In genomic region chr1:37471345-37472231, GRCh38 we compare ENCODE assay signal across 8 cellular contexts. TPM values are rescaled to one million over a fixed set of nuclear protein-coding genes. Genes with fewer than 3 reads are reported as not detected.
DNase-seq lines count a peak whose midpoint lies in the region; ATAC-seq and TF ChIP-seq lines count a peak whose summit lies in the region.

No MANE protein-coding gene starts in this region.

- peak overlapping the region; percentile 85 for H3K4me3 Mint-ChIP-seq in CD8-positive, alpha-beta T cell

- no peak for TF ChIP-seq CTCF in CD8-positive, alpha-beta T cell (IDR thresholded peaks at IDR 0.05)
- TF ChIP-seq CTCF in LNCaP clone FGC (IDR thresholded peaks at IDR 0.05; ENCODE audit: control insufficient read depth, extremely low read depth, insufficient read depth) (no peak), OCI-LY7 (conservative IDR thresholded peaks at IDR 0.05; ENCODE audit: low read length) (no peak)

- H3K27me3 Mint-ChIP-seq in CD8-positive, alpha-beta T cell (ENCODE audit: low read depth) = no peaks in the 10 kb centered on the region

- H3K4me2 ChIP-seq in OCI-LY7 (ENCODE audit: low read length) (no peak overlapping the region), Karpas-422 (ENCODE audit: low read depth, low read length, poor library complexity, severe bottlenecking) (no peak overlapping the region)

- no peaks in the 10 kb centered on the region for H3K36me3 ChIP-seq in CD8-positive, alpha-beta T cell (ENCODE audit: insufficient read depth, low read length)
- peaks cover 10% of the 10 kb centered on the region for H3K36me3 ChIP-seq in OCI-LY7 (ENCODE audit: insufficient read depth, low read length)
- H3K36me3 ChIP-seq in Karpas-422 (ENCODE audit: insufficient read depth, low read length) = 0 out of 2 replicates have a peak, but pooled peaks cover 2% of the 10 kb centered on the region

- H3K27me3 ChIP-seq in CD8-positive, alpha-beta T cell (ENCODE audit: insufficient read depth, low read length) = no peaks in the 10 kb centered on the region
- H3K27me3 ChIP-seq in right cardiac atrium (ENCODE audit: control insufficient read depth, insufficient read depth) = no peaks in the 10 kb centered on the region
- no peaks in the 10 kb centered on the region for H3K27me3 ChIP-seq in Karpas-422 (ENCODE audit: low read length)

- H3K36me3 Mint-ChIP-seq in CD8-positive, alpha-beta T cell = peaks cover 22% of the 10 kb centered on the region

- H3K4me1 ChIP-seq in CD8-positive, alpha-beta T cell (ENCODE audit: insufficient read depth, low read length) = peaks cover 25% of the 10 kb centered on the region
- H3K4me1 ChIP-seq in right cardiac atrium (ENCODE audit: control insufficient read depth, insufficient read depth, low read length) (peaks cover 23% of the 10 kb centered on the region), OCI-LY7 (ENCODE audit: insufficient read depth, low read length, poor library complexity, severe bottlenecking) (peaks cover 20% of the 10 kb centered on the region), Karpas-422 (ENCODE audit: low read length) (peaks cover 26% of the 10 kb centered on the region)

- H4K20me1 ChIP-seq in OCI-LY7 (ENCODE audit: insufficient read depth, low read length) = no peaks in the 10 kb centered on the region
- H4K20me1 ChIP-seq in Karpas-422 (ENCODE audit: insufficient read depth, low read depth, low read length) = peaks cover 2% of the 10 kb centered on the region; the same call in 1 of the 2 replicates

- no peaks in the 10 kb centered on the region for H3K9me3 ChIP-seq in CD8-positive, alpha-beta T cell (ENCODE audit: low read length)
- H3K9me3 ChIP-seq in right cardiac atrium (ENCODE audit: control insufficient read depth, low read length) = no peaks in the 10 kb centered on the region
- H3K9me3 ChIP-seq in OCI-LY7 (ENCODE audit: low read length) = no peaks in the 10 kb centered on the region
- H3K9me3 ChIP-seq in Karpas-422 (ENCODE audit: low read length) = no peaks in the 10 kb centered on the region

- peak overlapping the region; percentile 88 for H3K27ac Mint-ChIP-seq in CD8-positive, alpha-beta T cell

- peak overlapping the region; percentile 95 for H3K4me3 ChIP-seq in CD8-positive, alpha-beta T cell (ENCODE audit: low read depth, low read length)
- H3K4me3 ChIP-seq in LNCaP clone FGC (ENCODE audit: low read depth, low read length) = peak overlapping the region; percentile 3; the same call in 1 of the 2 replicates
- no peak overlapping the region for H3K4me3 ChIP-seq in right cardiac atrium (ENCODE audit: low read length)
- no peak overlapping the region for H3K4me3 ChIP-seq in OCI-LY7 (ENCODE audit: low read depth, low read length, poor library complexity, severe bottlenecking)
- no peak overlapping the region for H3K4me3 ChIP-seq in Karpas-422 (ENCODE audit: low read length)

- H3K9me3 Mint-ChIP-seq in CD8-positive, alpha-beta T cell = no peaks in the 10 kb centered on the region

- POLR2A ChIA-PET in CD8-positive, alpha-beta T cell (lab: Charles Lee) = interaction anchor here (1.1 kb wide), 1 partner anchor 15 kb away, joined by 5 read pairs; no protein-coding TSS in a partner anchor
- POLR2A ChIA-PET in OCI-LY7 (lab: Charles Lee) = no interaction called here

- H2AFZ ChIP-seq in OCI-LY7 (ENCODE audit: low read length) = no peak overlapping the region
- no peak overlapping the region for H2AFZ ChIP-seq in Karpas-422 (ENCODE audit: low read length)

- 22% methylated on average over 13 of the region's 13 CpGs for WGBS in right cardiac atrium

- no TSS peak for BruUV-seq in OCI-LY7 (replicated peaks; lab: Mats Ljungman, UMichigan)

- CTCF ChIA-PET in CD8-positive, alpha-beta T cell (lab: Charles Lee) = interaction anchor here (0.6 to 10.9 kb wide), 6 partner anchors 11 to 390 kb away, joined by 3 to 187 read pairs (median 6); partner anchors contain the start of gene MEAF6
- CTCF ChIA-PET in OCI-LY7 (lab: Charles Lee; ENCODE audit: unreplicated experiment) = no interaction called here

- intact Hi-C loops in CD8-positive, alpha-beta T cell (cut with DNase I, micrococcal nuclease) = loop anchor here (2.0 to 10.0 kb wide), 8 partner anchors 15 to 1506 kb away; partner anchors contain the start of genes C1orf122 (in 1 of the 2), GNL2 (in 1 of the 2), SF3A3 (in 1 of the 2) and SNIP1 (in 1 of the 2)
- intact Hi-C loops in right cardiac atrium (cut with DNase I) (no loop called here), OCI-LY7 (cut with micrococcal nuclease; ENCODE audit: unreplicated experiment) (no loop called here)

- ATAC-seq in CD8-positive, alpha-beta T cell = no peak
- ATAC-seq in right cardiac atrium = peak; percentile 79

- H3K9ac ChIP-seq in Karpas-422 (ENCODE audit: low read length) = no peak overlapping the region

- no peak for DNase-seq in CD8-positive, alpha-beta T cell
- DNase-seq in LNCaP clone FGC (ENCODE audit: low read depth) = no peak
- peak in 45 of 58 donors; percentile 12 to 85 (median 49) for DNase-seq in anterior cingulate cortex (lab: John Stamatoyannopoulos, UW)
- peak; percentile 86 to 92 (median 89) for DNase-seq in right cardiac atrium
- DNase-seq in pulmonary artery endothelial cell (ENCODE audit: low read depth, low spot score) = peak; percentile 68
- DNase-seq in cortex of kidney (lab: John Stamatoyannopoulos, UW) = no peak
- no peak for DNase-seq in OCI-LY7 (ENCODE audit: low spot score)
- no peak for DNase-seq in Karpas-422

- H3K79me2 ChIP-seq in OCI-LY7 (ENCODE audit: insufficient read depth, low read depth, low read length) (peaks cover 21% of the 10 kb centered on the region), Karpas-422 (ENCODE audit: low read length) (peaks cover 4% of the 10 kb centered on the region; the same call in 1 of the 2 replicates)

- no peaks in the 10 kb centered on the region for H3K9me2 ChIP-seq in OCI-LY7 (ENCODE audit: insufficient read depth, low read length)
- no peaks in the 10 kb centered on the region for H3K9me2 ChIP-seq in Karpas-422 (replicated peaks; ENCODE audit: insufficient read depth, low read length)

- H3K4me1 Mint-ChIP-seq in CD8-positive, alpha-beta T cell (ENCODE audit: low read depth) = peaks cover 40% of the 10 kb centered on the region

- H3K27ac ChIP-seq in CD8-positive, alpha-beta T cell (ENCODE audit: low read depth, low read length) = no peak overlapping the region
- H3K27ac ChIP-seq in right cardiac atrium (ENCODE audit: low read length) = peak overlapping the region; percentile 99
- H3K27ac ChIP-seq in OCI-LY7 (ENCODE audit: low read depth, low read length, poor library complexity, severe bottlenecking) = no peak overlapping the region
- H3K27ac ChIP-seq in Karpas-422 (ENCODE audit: low read length) = no peak overlapping the region

RNA-seq across cellular contexts. Expression of gene ZC3H12A, which starts 2.8 kb away (rescaled TPM):
- total RNA-seq in CD8-positive, alpha-beta T cell = 100 to 1,000 TPM; 202 to 205 TPM
- total RNA-seq in right cardiac atrium (10 to 100 TPM in 1 of 4 donors, 1 to 10 TPM in 3; 6.0 to 15.1 (median 8.1) TPM), pulmonary artery endothelial cell (5.7 and 6.3 TPM in 2 replicates), OCI-LY7 (2022) (9.8 and 11.5 TPM in 2 replicates)
- polyA plus RNA-seq in right cardiac atrium = 7.2 TPM
- total RNA-seq in OCI-LY7 (2014; rRNA removed; shearing (Covaris generic)) = 11.2 and 20.7 TPM in 2 replicates
- 3.8 and 17.7 TPM in 2 replicates for total RNA-seq in Karpas-422 (2014; rRNA removed; shearing (Covaris generic); ENCODE audit: low replicate concordance)

RNA-seq across cellular contexts. Expression of gene MEAF6, which starts 43.0 kb away (rescaled TPM):
- 10 to 100 TPM; 43.4 to 46.0 TPM for total RNA-seq in CD8-positive, alpha-beta T cell
- total RNA-seq in right cardiac atrium = 10 to 100 TPM; 35.0 to 40.1 (median 39.2) TPM
- 32.7 TPM for polyA plus RNA-seq in right cardiac atrium
- 41.0 and 54.5 TPM in 2 replicates for total RNA-seq in pulmonary artery endothelial cell
- 74.3 and 121 TPM in 2 replicates for total RNA-seq in OCI-LY7 (2014; rRNA removed; shearing (Covaris generic))
- 69.8 and 73.8 TPM in 2 replicates for total RNA-seq in OCI-LY7 (2022)
- total RNA-seq in Karpas-422 (2014; rRNA removed; shearing (Covaris generic); ENCODE audit: low replicate concordance) = 105 and 126 TPM in 2 replicates

Comparison
In these comparisons a context has a peak if more than half of its experiments do, and no peak if none do; other contexts are left out.
1. DNase-seq: peak in anterior cingulate cortex (45 of 58), right cardiac atrium (3 of 3) and pulmonary artery endothelial cell (single experiment); none in CD8-positive, alpha-beta T cell (0 of 7), LNCaP clone FGC (single experiment), cortex of kidney (single experiment), OCI-LY7 (single experiment) and Karpas-422 (single experiment).
2. H3K4me3 ChIP-seq: peak in CD8-positive, alpha-beta T cell (single experiment) and LNCaP clone FGC (single experiment); none in right cardiac atrium (single experiment), OCI-LY7 (single experiment) and Karpas-422 (single experiment).
3. RNA of gene ZC3H12A, which starts 2.8 kb away (total RNA-seq): 202 to 205 TPM in CD8-positive, alpha-beta T cell; 9.8 to 20.7 TPM in OCI-LY7, 6.0 to 15.1 TPM in right cardiac atrium, 5.7 to 6.3 TPM in pulmonary artery endothelial cell and 3.8 to 17.7 TPM in Karpas-422; every median in the first group is over 4 times any median in the second.
4. intact Hi-C loops: an anchor here in CD8-positive, alpha-beta T cell (2.0 to 10.0 kb wide); none called in right cardiac atrium and OCI-LY7.